ENCODE assay signal across 14 cellular contexts in genomic region chr10:130022501-130023299, GRCh38. TPM values are rescaled to one million over a fixed set of nuclear protein-coding genes. Genes with fewer than 3 reads are reported as not detected.
DNase-seq lines count a peak whose midpoint lies in the region; ATAC-seq and TF ChIP-seq lines count a peak whose summit lies in the region.
"Had no signal": no experiment of that assay in that cellular context is flagged by ENCODE, and none has a peak within 500 bp of the region (broad histone marks: within the 10 kb centered on the region; RNA-seq: fewer than 3 reads in every experiment).

No MANE protein-coding gene starts in this region.

- H3K4ac ChIP-seq in IMR-90 (ENCODE audit: low read depth, low read length), result 0 out of 2 replicates have a peak overlapping the region, but pooled peaks have one; percentile 35

- no TSS peak for BruUV-seq in IMR-90 (replicated peaks; lab: Mats Ljungman, UMichigan)

- H3K9ac ChIP-seq in IMR-90 (ENCODE audit: low read depth, low read length), result no peak overlapping the region

- H2BK120ac ChIP-seq in IMR-90 (ENCODE audit: low read depth, low read length), result peak overlapping the region; percentile 54

- H4K20me1 ChIP-seq in IMR-90 (ENCODE audit: insufficient read depth, low read length), result no peaks in the 10 kb centered on the region

- intact Hi-C loops in IMR-90 (cut with micrococcal nuclease), result no loop called here
- intact Hi-C loops in CD8-positive, alpha-beta T cell (cut with DNase I, micrococcal nuclease), result loop anchor here in 1 of 2 experiments (10.0 kb wide), 1 partner anchor 82 kb away; no protein-coding TSS in a partner anchor
- intact Hi-C loops in activated CD8-positive, alpha-beta T cell treated with anti-CD3 and anti-CD28 coated beads for 36 hours (cut with micrococcal nuclease), result no loop called here

- ATAC-seq in IMR-90 (ENCODE audit: low read depth) (peak; percentile 57), GM19023 (IDR thresholded peaks at IDR 0.05; ENCODE audit: unreplicated experiment) (no peak)
- no peak for ATAC-seq in CD8-positive, alpha-beta T cell
- no peak for ATAC-seq in activated CD8-positive, alpha-beta T cell treated with anti-CD3 and anti-CD28 coated beads for 36 hours
- ATAC-seq: activated CD8-positive, alpha-beta T cell treated with anti-CD3 and anti-CD28 coated beads, Interleukin-2, amount 10 ng/mL, durations not matched to agents 7 days and 5 days had no signal

- no peaks in the 10 kb centered on the region for H3K79me1 ChIP-seq in IMR-90 (ENCODE audit: low read depth in 1 of 2, low read length in 2 of 2)

- H2BK15ac ChIP-seq in IMR-90 (ENCODE audit: low read depth, low read length), result no peak overlapping the region; the same call in 2 of the 3 replicates

- H3K14ac ChIP-seq in IMR-90 (replicated peaks; ENCODE audit: low read depth, low read length), result no peak overlapping the region

- peak overlapping the region; percentile 64 for H2BK5ac ChIP-seq in IMR-90 (ENCODE audit: low read depth, low read length, poor library complexity, severe bottlenecking)

- 0 out of 2 replicates have a peak overlapping the region, but pooled peaks have one; percentile 35 for H2BK20ac ChIP-seq in IMR-90 (ENCODE audit: low read depth, low read length)

- peak overlapping the region; percentile 62; the same call in 1 of the 2 replicates for H4K91ac ChIP-seq in IMR-90 (ENCODE audit: insufficient read depth, low read depth, low read length)

- H3K36me3 ChIP-seq in BJ (ENCODE audit: control insufficient read depth, insufficient read depth, low read length), result no peaks in the 10 kb centered on the region
- no peaks in the 10 kb centered on the region for H3K36me3 ChIP-seq in IMR-90 (ENCODE audit: control insufficient read depth, insufficient read depth, low read length)
- H3K36me3 ChIP-seq in CD8-positive, alpha-beta T cell (ENCODE audit: insufficient read depth, low read length), result no peaks in the 10 kb centered on the region

- H3K27me3 ChIP-seq in BJ (ENCODE audit: control insufficient read depth, insufficient read depth, low read length) (no peaks in the 10 kb centered on the region), IMR-90 (ENCODE audit: control insufficient read depth, insufficient read depth, low read length) (no peaks in the 10 kb centered on the region)
- H3K27me3 ChIP-seq in CD8-positive, alpha-beta T cell (ENCODE audit: insufficient read depth, low read length), result no peaks in the 10 kb centered on the region

- TF ChIP-seq CTCF in BJ (IDR thresholded peaks at IDR 0.05; ENCODE audit: insufficient read depth, low read depth, low read length) (no peak), IMR-90 (conservative IDR thresholded peaks at IDR 0.05; ENCODE audit: low read depth, low read length) (no peak), cardiac fibroblast (IDR thresholded peaks at IDR 0.05; ENCODE audit: low read depth, low read length) (no peak), nephron progenitor cell (IDR thresholded peaks at IDR 0.05) (no peak)
- no peak for TF ChIP-seq CTCF in CD8-positive, alpha-beta T cell (IDR thresholded peaks at IDR 0.05)
- no peak for TF ChIP-seq CTCF in activated CD8-positive, alpha-beta T cell treated with anti-CD3 and anti-CD28 coated beads for 36 hours (IDR thresholded peaks at IDR 0.05)

- H3K27me3 Mint-ChIP-seq in nephron progenitor cell (ENCODE audit: low read depth, poor library complexity), result peaks cover 16% of the 10 kb centered on the region
- H3K27me3 Mint-ChIP-seq in CD8-positive, alpha-beta T cell (ENCODE audit: low read depth), result no peaks in the 10 kb centered on the region
- no peaks in the 10 kb centered on the region for H3K27me3 Mint-ChIP-seq in activated CD8-positive, alpha-beta T cell treated with anti-CD3 and anti-CD28 coated beads for 36 hours

- H3K4me3 Mint-ChIP-seq in nephron progenitor cell, result no peak overlapping the region
- H3K4me3 Mint-ChIP-seq in CD8-positive, alpha-beta T cell, result no peak overlapping the region
- no peak overlapping the region for H3K4me3 Mint-ChIP-seq in activated CD8-positive, alpha-beta T cell treated with anti-CD3 and anti-CD28 coated beads for 36 hours
- H3K4me3 Mint-ChIP-seq: activated CD8-positive, alpha-beta T cell treated with anti-CD3 and anti-CD28 coated beads, Interleukin-2, amount 10 ng/mL, durations not matched to agents 7 days and 5 days; stimulated activated memory B cell treated with anti-CD40 and anti-IgM and Interleukin-4, amounts not matched to agents 10 μg/mL and 1 μg/mL and 100 μg/mL, for 72 hours had no signal

- WGBS in IMR-90 (ENCODE audit: extremely low coverage in 2 of 2, insufficient read length in 1 of 2), 2 experiments, result 60% methylated on average over 2 of the region's 28 CpGs; no CpG with 5 or more reads in 1 of the 2 experiments

- no peak overlapping the region; the same call in 1 of the 2 replicates for H3K4me2 ChIP-seq in IMR-90 (ENCODE audit: low read depth, low read length)

- no peak overlapping the region for H3K56ac ChIP-seq in IMR-90 (ENCODE audit: extremely low read depth, insufficient read depth, low read length)

- H3K9me3 Mint-ChIP-seq in nephron progenitor cell, result no peaks in the 10 kb centered on the region
- H3K9me3 Mint-ChIP-seq in CD8-positive, alpha-beta T cell, result no peaks in the 10 kb centered on the region
- no peaks in the 10 kb centered on the region for H3K9me3 Mint-ChIP-seq in activated CD8-positive, alpha-beta T cell treated with anti-CD3 and anti-CD28 coated beads for 36 hours
- H3K9me3 Mint-ChIP-seq: stimulated activated memory B cell treated with anti-CD40 and anti-IgM and Interleukin-4, amounts not matched to agents 10 μg/mL and 1 μg/mL and 100 μg/mL, for 72 hours had no signal

- H3K36me3 Mint-ChIP-seq in nephron progenitor cell (ENCODE audit: low read depth), result no peaks in the 10 kb centered on the region
- no peaks in the 10 kb centered on the region for H3K36me3 Mint-ChIP-seq in CD8-positive, alpha-beta T cell
- H3K36me3 Mint-ChIP-seq in activated CD8-positive, alpha-beta T cell treated with anti-CD3 and anti-CD28 coated beads for 36 hours (ENCODE audit: low read depth), result no peaks in the 10 kb centered on the region
- H3K36me3 Mint-ChIP-seq: stimulated activated memory B cell treated with anti-CD40 and anti-IgM and Interleukin-4, amounts not matched to agents 10 μg/mL and 1 μg/mL and 100 μg/mL, for 72 hours had no signal

- peaks cover 6% of the 10 kb centered on the region for H3K4me1 Mint-ChIP-seq in nephron progenitor cell
- no peaks in the 10 kb centered on the region for H3K4me1 Mint-ChIP-seq in CD8-positive, alpha-beta T cell (ENCODE audit: low read depth)
- peaks cover 6% of the 10 kb centered on the region for H3K4me1 Mint-ChIP-seq in activated CD8-positive, alpha-beta T cell treated with anti-CD3 and anti-CD28 coated beads for 36 hours (ENCODE audit: low read depth)
- H3K4me1 Mint-ChIP-seq: stimulated activated memory B cell treated with anti-CD40 and anti-IgM and Interleukin-4, amounts not matched to agents 10 μg/mL and 1 μg/mL and 100 μg/mL, for 72 hours had no signal

- H4K8ac ChIP-seq in IMR-90 (ENCODE audit: low read depth in 2 of 2, low read length in 2 of 2), result peak overlapping the region; percentile 49 to 60; a peak in 3 of 4 replicates

- in situ Hi-C loops in IMR-90 (cut with MboI; ENCODE audit: low sequenced_read_pairs), result no loop called here

- dilution Hi-C loops in IMR-90 (cut with HindIII; ENCODE audit: low sequenced_read_pairs, unreplicated experiment), result no loop called here

- no peak overlapping the region for H3K18ac ChIP-seq in IMR-90 (ENCODE audit: low read depth, low read length)

- H3K27ac Mint-ChIP-seq in nephron progenitor cell, result peak overlapping the region; percentile 51
- H3K27ac Mint-ChIP-seq in CD8-positive, alpha-beta T cell, result no peak overlapping the region
- no peak overlapping the region for H3K27ac Mint-ChIP-seq in activated CD8-positive, alpha-beta T cell treated with anti-CD3 and anti-CD28 coated beads for 36 hours
- H3K27ac Mint-ChIP-seq: activated CD8-positive, alpha-beta T cell treated with anti-CD3 and anti-CD28 coated beads, Interleukin-2, amount 10 ng/mL, durations not matched to agents 7 days and 5 days; stimulated activated memory B cell treated with anti-CD40 and anti-IgM and Interleukin-4, amounts not matched to agents 10 μg/mL and 1 μg/mL and 100 μg/mL, for 72 hours had no signal

- DNase-seq in BJ (ENCODE audit: low read depth) (peak; percentile 77), IMR-90 (peak; percentile 85), cardiac fibroblast (ENCODE audit: low read depth in 2 of 2) (peak; percentile 18 to 30), nephron progenitor cell (no peak)
- no peak for DNase-seq in stimulated activated CD4-positive, alpha-beta T cell treated with anti-CD3 and anti-CD28 coated beads, Interleukin-2, amount 100 ng/mL, for 24 hours
- DNase-seq in CD8-positive, alpha-beta T cell, result no peak
- no peak for DNase-seq in activated CD8-positive, alpha-beta T cell treated with anti-CD3 and anti-CD28 coated beads for 36 hours
- DNase-seq: activated CD8-positive, alpha-beta T cell treated with anti-CD3 and anti-CD28 coated beads, Interleukin-2, amount 10 ng/mL, durations not matched to agents 7 days and 5 days; activated naive CD4-positive, alpha-beta T cell treated with anti-CD3 and anti-CD28 coated beads, Interleukin-2, amount 50 U/mL, for 16 hours; NCI-H1930; nucleus accumbens had no signal

- peak overlapping the region; percentile 75 for H2AK5ac ChIP-seq in IMR-90 (ENCODE audit: low read depth, low read length)

- H3K27ac ChIP-seq in IMR-90 (ENCODE audit: insufficient read depth, low read length), result peak overlapping the region; percentile 17; the same call in 1 of the 2 replicates
- H3K27ac ChIP-seq in CD8-positive, alpha-beta T cell (ENCODE audit: low read depth, low read length), result no peak overlapping the region

- peak overlapping the region; percentile 47 for H2AK9ac ChIP-seq in IMR-90 (replicated peaks; ENCODE audit: low read depth, low read length, poor library complexity)

- POLR2A ChIA-PET in BJ (lab: Charles Lee), result no interaction called here
- POLR2A ChIA-PET in IMR-90 (lab: Charles Lee; ENCODE audit: unreplicated experiment), result no interaction called here
- POLR2A ChIA-PET in CD8-positive, alpha-beta T cell (lab: Charles Lee), result no interaction called here
- POLR2A ChIA-PET in activated CD8-positive, alpha-beta T cell treated with anti-CD3 and anti-CD28 coated beads for 36 hours (lab: Charles Lee), result no interaction called here

- no peaks in the 10 kb centered on the region for H3K9me3 ChIP-seq in IMR-90 (ENCODE audit: control insufficient read depth, insufficient read depth, low read length)
- no peaks in the 10 kb centered on the region for H3K9me3 ChIP-seq in CD8-positive, alpha-beta T cell (ENCODE audit: low read length)

- CTCF ChIA-PET in BJ (lab: Yijun Ruan, JAX), result interaction anchor here (0.6 to 2.0 kb wide), 3 partner anchors 51 to 93 kb away, joined by 3 to 8 read pairs (median 3); no protein-coding TSS in a partner anchor
- CTCF ChIA-PET in IMR-90 (lab: Yijun Ruan, JAX), result no interaction called here
- CTCF ChIA-PET in CD8-positive, alpha-beta T cell (lab: Charles Lee), result no interaction called here
- CTCF ChIA-PET in activated CD8-positive, alpha-beta T cell treated with anti-CD3 and anti-CD28 coated beads for 36 hours (lab: Charles Lee), result no interaction called here

- H3K23ac ChIP-seq in IMR-90 (ENCODE audit: low read depth, low read length), result no peak overlapping the region

- TF ChIP-seq POLR2A in IMR-90 (IDR thresholded peaks at IDR 0.05; ENCODE audit: low read depth, low read length), result no peak

- no peak for TF ChIP-seq RAD21 in IMR-90 (IDR thresholded peaks at IDR 0.05; ENCODE audit: low read length)

- H3K4me3 ChIP-seq in BJ (ENCODE audit: low read depth, low read length) (no peak overlapping the region), IMR-90 (ENCODE audit: insufficient read depth, low read depth, low read length) (no peak overlapping the region), cardiac fibroblast (replicated peaks in 1 of 2; ENCODE audit: low read depth in 2 of 2, low read length in 2 of 2) (no peak overlapping the region)
- no peak overlapping the region for H3K4me3 ChIP-seq in CD8-positive, alpha-beta T cell (ENCODE audit: low read depth, low read length)

- H4K5ac ChIP-seq in IMR-90 (ENCODE audit: low read depth, low read length), result no peak overlapping the region

- peaks cover 4% of the 10 kb centered on the region; the same call in 1 of the 2 replicates for H3K4me1 ChIP-seq in IMR-90 (ENCODE audit: control insufficient read depth, insufficient read depth, low read length)
- no peaks in the 10 kb centered on the region for H3K4me1 ChIP-seq in CD8-positive, alpha-beta T cell (ENCODE audit: insufficient read depth, low read length)

- H3K9me1 ChIP-seq in IMR-90 (ENCODE audit: insufficient read depth, low read length), result no peaks in the 10 kb centered on the region

- H2AFZ ChIP-seq in IMR-90 (replicated peaks; ENCODE audit: low read length, poor library complexity), result peak overlapping the region; percentile 81

RNA-seq across cellular contexts. Expression of gene EBF3, which starts 58.6 kb away (rescaled TPM):
- polyA plus RNA-seq in BJ (2011; rRNA removed) (0.31 and 0.32 TPM in 2 replicates), IMR-90 (2012; rRNA removed) (0.60 and 0.70 TPM in 2 replicates)
- 0.41 and 0.47 TPM in 2 replicates for polyA minus RNA-seq in BJ (2011; rRNA and poly(A)+ RNA removed)
- total RNA-seq in IMR-90 (2012; rRNA removed), result 0.36 and 0.56 TPM in 2 replicates
- polyA plus RNA-seq in IMR-90 (2012; cell fraction: cytosol; rRNA removed), result 0.36 and 0.68 TPM in 2 replicates
- 0.94 and 1.00 TPM in 2 replicates for polyA plus RNA-seq in IMR-90 (2012; cell fraction: nucleus; rRNA removed; ENCODE audit: low replicate concordance)
- not detected for total RNA-seq in CD8-positive, alpha-beta T cell
- not detected for total RNA-seq in activated CD8-positive, alpha-beta T cell treated with anti-CD3 and anti-CD28 coated beads for 36 hours
- total RNA-seq: activated CD8-positive, alpha-beta T cell treated with anti-CD3 and anti-CD28 coated beads, Interleukin-2, amount 10 ng/mL, durations not matched to agents 7 days and 5 days; T-helper 1 cell treated with Interleukin-12 subunit alpha and Interleukin-12 subunit beta and Interleukin-4 antibody, amounts not matched to agents 30 ng/mL and 1 ng/mL, for 36 hours had no signal

Comparison
In these comparisons a context has a peak if more than half of its experiments do, and no peak if none do; other contexts are left out.
1. DNase-seq: peak in BJ (single experiment), IMR-90 (single experiment) and cardiac fibroblast (2 of 2); none in nephron progenitor cell (single experiment), stimulated activated CD4-positive, alpha-beta T cell treated with anti-CD3 and anti-CD28 coated beads, Interleukin-2, amount 100 ng/mL, for 24 hours (0 of 2), CD8-positive, alpha-beta T cell (0 of 7) and activated CD8-positive, alpha-beta T cell treated with anti-CD3 and anti-CD28 coated beads for 36 hours (single experiment).